Comparison of ENCODE assay signal across 8 cellular contexts in the genomic region with DNA sequence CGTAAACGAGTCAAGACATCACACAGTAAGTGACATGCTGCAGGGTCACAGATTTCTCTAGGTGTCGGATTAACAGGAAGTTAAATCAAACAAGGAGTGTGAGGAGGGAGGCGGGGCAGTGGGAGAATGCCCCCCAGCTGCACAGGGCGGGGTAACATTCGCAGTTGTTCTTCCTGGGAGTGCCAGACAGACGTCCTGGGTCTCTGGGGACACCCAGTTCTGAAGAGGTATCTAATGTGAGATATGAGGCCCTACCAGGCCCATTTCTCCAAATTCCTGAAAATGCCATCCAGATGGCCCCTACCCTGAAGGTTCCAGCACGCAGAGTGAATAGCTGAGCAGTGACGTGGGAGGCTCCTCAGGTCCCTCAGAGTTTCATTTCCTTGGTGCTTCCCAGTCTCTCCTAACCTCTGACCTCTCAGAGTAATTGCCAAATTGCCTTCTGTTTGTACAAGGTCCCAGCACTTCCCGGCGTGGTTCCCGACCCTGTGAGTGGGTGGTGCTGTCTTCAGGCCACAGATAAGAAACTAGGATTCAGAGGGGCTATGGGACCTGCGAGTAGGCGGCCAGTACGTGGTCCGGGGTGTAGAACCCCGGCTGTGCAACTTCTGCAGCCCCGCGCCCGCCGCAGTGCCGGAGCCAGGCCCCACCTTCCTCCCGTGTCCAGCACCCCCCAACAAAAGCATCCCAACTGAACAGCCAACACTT. TPM values are rescaled to one million over a fixed set of nuclear protein-coding genes. Genes with fewer than 3 reads are reported as not detected.
DNase-seq lines count a peak whose midpoint lies in the region; ATAC-seq and TF ChIP-seq lines count a peak whose summit lies in the region.

No MANE protein-coding gene starts in this region.

- H3K27me3 ChIP-seq in left ventricle myocardium inferior (ENCODE audit: low read depth) (no peaks in the 10 kb centered on the region), psoas muscle (ENCODE audit: insufficient read depth in 3 of 3, low read length in 2 of 3) (no peaks in the 10 kb centered on the region)

- TF ChIP-seq CTCF in left ventricle myocardium inferior (IDR thresholded peaks at IDR 0.05; ENCODE audit: borderline replicate concordance) (no peak), psoas muscle (IDR thresholded peaks at IDR 0.05) (no peak)

- no peaks in the 10 kb centered on the region for H3K9me3 Mint-ChIP-seq in activated naive CD4-positive, alpha-beta T cell treated with anti-CD3 and anti-CD28 coated beads, Interleukin-2, amount 50 U/mL, for 72 hours

- H3K27ac ChIP-seq in left ventricle myocardium inferior (replicated peaks) = peak overlapping the region; percentile 98
- peak overlapping the region; percentile 81 for H3K27ac ChIP-seq in psoas muscle

- intact Hi-C loops in left ventricle myocardium inferior (cut with micrococcal nuclease) (no loop called here), psoas muscle (cut with DNase I) (loop anchor here (2.0 to 5.0 kb wide), 4 partner anchors 217 to 322 kb away; no protein-coding TSS in a partner anchor)

- H3K9me3 ChIP-seq in left ventricle myocardium inferior (replicated peaks) (no peaks in the 10 kb centered on the region), psoas muscle (no peaks in the 10 kb centered on the region)

- peaks cover 54% of the 10 kb centered on the region for H3K4me1 ChIP-seq in left ventricle myocardium inferior
- H3K4me1 ChIP-seq in psoas muscle = peaks cover 22% of the 10 kb centered on the region

- no peak for TF ChIP-seq EP300 in Ishikawa (IDR thresholded peaks at IDR 0.05; ENCODE audit: borderline replicate concordance)

- H3K36me3 Mint-ChIP-seq in activated naive CD4-positive, alpha-beta T cell treated with anti-CD3 and anti-CD28 coated beads, Interleukin-2, amount 50 U/mL, for 72 hours = peaks cover 0 to 6% of the 10 kb centered on the region in 2 donors

- H3K4me3 ChIP-seq in left ventricle myocardium inferior (peak overlapping the region; percentile 88), psoas muscle (peak overlapping the region; percentile 75)

- peaks cover 15% of the 10 kb centered on the region for H3K36me3 ChIP-seq in left ventricle myocardium inferior
- peaks cover 0 to 6% of the 10 kb centered on the region in 2 donors for H3K36me3 ChIP-seq in psoas muscle (ENCODE audit: insufficient read depth in 1 of 2, low read depth in 1 of 2)

- TF ChIP-seq RAD21 in Ishikawa (IDR thresholded peaks at IDR 0.05; ENCODE audit: low read depth) = no peak

- H3K27ac Mint-ChIP-seq in activated naive CD4-positive, alpha-beta T cell treated with anti-CD3 and anti-CD28 coated beads, Interleukin-2, amount 50 U/mL, for 72 hours = peak overlapping the region; percentile 46 to 69

- 22 to 37% (median 28%) methylated on average over 23 of the region's 23 CpGs for WGBS in psoas muscle, 3 donors

- peak; percentile 83 for DNase-seq in ELR (ENCODE audit: low read depth)
- no peak for DNase-seq in activated naive CD4-positive, alpha-beta T cell treated with anti-CD3 and anti-CD28 coated beads, Interleukin-2, amount 50 U/mL, for 72 hours (ENCODE audit: low spot score in 2 of 2)
- peak; percentile 43 for DNase-seq in left ventricle myocardium inferior
- DNase-seq in psoas muscle = peak; percentile 58 to 72
- no peak for DNase-seq in NCI-H526 (lab: John Stamatoyannopoulos, UW)

- no peak for ATAC-seq in activated naive CD4-positive, alpha-beta T cell treated with anti-CD3 and anti-CD28 coated beads, Interleukin-2, amount 50 U/mL, for 72 hours
- ATAC-seq in psoas muscle (no peak), HG03354 (IDR thresholded peaks at IDR 0.05; ENCODE audit: poor library complexity, severe bottlenecking, unreplicated experiment) (no peak), HG03175 (IDR thresholded peaks at IDR 0.05; ENCODE audit: unreplicated experiment) (no peak)

TF ChIP-seq in Ishikawa, 13 proteins besides CTCF, POLR2A, EP300 and RAD21:
- TF ChIP-seq, protein P1, sequence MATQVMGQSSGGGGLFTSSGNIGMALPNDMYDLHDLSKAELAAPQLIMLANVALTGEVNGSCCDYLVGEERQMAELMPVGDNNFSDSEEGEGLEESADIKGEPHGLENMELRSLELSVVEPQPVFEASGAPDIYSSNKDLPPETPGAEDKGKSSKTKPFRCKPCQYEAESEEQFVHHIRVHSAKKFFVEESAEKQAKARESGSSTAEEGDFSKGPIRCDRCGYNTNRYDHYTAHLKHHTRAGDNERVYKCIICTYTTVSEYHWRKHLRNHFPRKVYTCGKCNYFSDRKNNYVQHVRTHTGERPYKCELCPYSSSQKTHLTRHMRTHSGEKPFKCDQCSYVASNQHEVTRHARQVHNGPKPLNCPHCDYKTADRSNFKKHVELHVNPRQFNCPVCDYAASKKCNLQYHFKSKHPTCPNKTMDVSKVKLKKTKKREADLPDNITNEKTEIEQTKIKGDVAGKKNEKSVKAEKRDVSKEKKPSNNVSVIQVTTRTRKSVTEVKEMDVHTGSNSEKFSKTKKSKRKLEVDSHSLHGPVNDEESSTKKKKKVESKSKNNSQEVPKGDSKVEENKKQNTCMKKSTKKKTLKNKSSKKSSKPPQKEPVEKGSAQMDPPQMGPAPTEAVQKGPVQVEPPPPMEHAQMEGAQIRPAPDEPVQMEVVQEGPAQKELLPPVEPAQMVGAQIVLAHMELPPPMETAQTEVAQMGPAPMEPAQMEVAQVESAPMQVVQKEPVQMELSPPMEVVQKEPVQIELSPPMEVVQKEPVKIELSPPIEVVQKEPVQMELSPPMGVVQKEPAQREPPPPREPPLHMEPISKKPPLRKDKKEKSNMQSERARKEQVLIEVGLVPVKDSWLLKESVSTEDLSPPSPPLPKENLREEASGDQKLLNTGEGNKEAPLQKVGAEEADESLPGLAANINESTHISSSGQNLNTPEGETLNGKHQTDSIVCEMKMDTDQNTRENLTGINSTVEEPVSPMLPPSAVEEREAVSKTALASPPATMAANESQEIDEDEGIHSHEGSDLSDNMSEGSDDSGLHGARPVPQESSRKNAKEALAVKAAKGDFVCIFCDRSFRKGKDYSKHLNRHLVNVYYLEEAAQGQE (IDR thresholded peaks at IDR 0.05; ENCODE audit: low read depth) = no peak
- TF ChIP-seq TEAD4 (IDR thresholded peaks at IDR 0.05) (peak; percentile 29; the same call in 1 of the 2 replicates), TCF12 (IDR thresholded peaks at IDR 0.05; ENCODE audit: low read depth) (peak; percentile 37; the same call in 1 of the 2 replicates)

RNA-seq across cellular contexts. Expression of a gene that starts 1.8 kb away (rescaled TPM):
- 10 to 100 TPM; 23.4 to 38.1 TPM for total RNA-seq in activated naive CD4-positive, alpha-beta T cell treated with anti-CD3 and anti-CD28 coated beads, Interleukin-2, amount 50 U/mL, for 72 hours
- total RNA-seq in left ventricle myocardium inferior (31.3 TPM), psoas muscle (10 to 100 TPM; 21.1 to 40.8 (median 22.6) TPM)
- 10 to 100 TPM; 14.2 to 30.3 (median 19.1) TPM for polyA plus RNA-seq in psoas muscle

RNA-seq across cellular contexts. Expression of a gene that starts 19.5 kb away (rescaled TPM):
- not detected for total RNA-seq in activated naive CD4-positive, alpha-beta T cell treated with anti-CD3 and anti-CD28 coated beads, Interleukin-2, amount 50 U/mL, for 72 hours
- total RNA-seq in left ventricle myocardium inferior (not detected), psoas muscle (not detected)
- not detected for polyA plus RNA-seq in psoas muscle

Comparison
In these comparisons a context has a peak if more than half of its experiments do, and no peak if none do; other contexts are left out.
1. DNase-seq: peak in ELR (single experiment), left ventricle myocardium inferior (single experiment) and psoas muscle (2 of 2); none in activated naive CD4-positive, alpha-beta T cell treated with anti-CD3 and anti-CD28 coated beads, Interleukin-2, amount 50 U/mL, for 72 hours (0 of 2) and NCI-H526 (0 of 2).